ENCODE assay signal across 1 cellular context in the genomic region with DNA sequence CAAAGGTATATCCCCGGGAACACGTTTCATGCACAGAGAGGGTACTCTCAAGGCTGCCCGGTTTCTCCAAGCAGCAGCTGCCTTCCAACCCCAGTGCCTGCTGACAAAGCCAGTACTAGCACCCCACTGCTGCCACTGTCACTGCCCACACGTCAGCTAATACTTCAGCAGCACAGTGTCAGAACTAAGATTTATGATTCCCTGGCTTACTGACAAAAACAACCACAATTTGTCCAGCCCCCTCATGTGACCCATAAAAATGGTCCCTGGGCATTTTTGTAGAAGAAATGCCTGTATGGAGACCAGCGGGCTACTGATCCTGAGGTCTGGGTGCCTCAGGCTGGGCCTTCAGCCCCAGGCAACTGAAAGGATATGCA.
TF ChIP-seq lines count a peak whose summit lies in the region.

No MANE protein-coding gene starts in this region.

TF ChIP-seq in K562, 482 proteins besides CTCF, POLR2A, EP300 and RAD21 (continued from another document):
- TF ChIP-seq, protein P1, sequence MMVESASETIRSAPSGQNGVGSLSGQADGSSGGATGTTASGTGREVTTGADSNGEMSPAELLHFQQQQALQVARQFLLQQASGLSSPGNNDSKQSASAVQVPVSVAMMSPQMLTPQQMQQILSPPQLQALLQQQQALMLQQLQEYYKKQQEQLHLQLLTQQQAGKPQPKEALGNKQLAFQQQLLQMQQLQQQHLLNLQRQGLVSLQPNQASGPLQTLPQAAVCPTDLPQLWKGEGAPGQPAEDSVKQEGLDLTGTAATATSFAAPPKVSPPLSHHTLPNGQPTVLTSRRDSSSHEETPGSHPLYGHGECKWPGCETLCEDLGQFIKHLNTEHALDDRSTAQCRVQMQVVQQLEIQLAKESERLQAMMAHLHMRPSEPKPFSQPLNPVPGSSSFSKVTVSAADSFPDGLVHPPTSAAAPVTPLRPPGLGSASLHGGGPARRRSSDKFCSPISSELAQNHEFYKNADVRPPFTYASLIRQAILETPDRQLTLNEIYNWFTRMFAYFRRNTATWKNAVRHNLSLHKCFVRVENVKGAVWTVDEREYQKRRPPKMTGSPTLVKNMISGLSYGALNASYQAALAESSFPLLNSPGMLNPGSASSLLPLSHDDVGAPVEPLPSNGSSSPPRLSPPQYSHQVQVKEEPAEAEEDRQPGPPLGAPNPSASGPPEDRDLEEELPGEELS (CRISPR knock-in tag; IDR thresholded peaks at IDR 0.05; ENCODE audit: borderline replicate concordance): no peak
- TF ChIP-seq EZH2 (IDR thresholded peaks at IDR 0.05; ENCODE audit: borderline replicate concordance, low read depth, low read length): no peak
- TF ChIP-seq ZNF197 (CRISPR knock-in tag; IDR thresholded peaks at IDR 0.05; ENCODE audit: low read depth): no peak
